Comparison of ENCODE assay signal across 33 cellular contexts in genomic region chr2:30108192-30108591, GRCh38.
"Had no signal": no experiment of that assay in that cellular context is flagged by ENCODE, and none has a peak within 500 bp of the region (broad histone marks: within the 10 kb centered on the region; RNA-seq: fewer than 3 reads in every experiment).

No MANE protein-coding gene starts in this region.

- ATAC-seq: activated T-cell treated with anti-CD3 and anti-CD28 coated beads, Interleukin-2, amount 50 U/mL, for 4 hours; Right ventricle myocardium inferior had no signal

- H3K4me3 Mint-ChIP-seq: activated B cell treated with CpG ODN at 0.5 μM for 24 hours; activated CD4-positive, alpha-beta memory T cell treated with anti-CD3 and anti-CD28 coated beads for 36 hours; activated naive CD4-positive, alpha-beta T cell treated with anti-CD3 and anti-CD28 coated beads, Interleukin-2, amount 10 ng/mL, durations not matched to agents 7 days and 5 days; activated naive CD8-positive, alpha-beta T cell; activated T-cell treated with anti-CD3 and anti-CD28 coated beads, Interleukin-2, amount 50 U/mL, for 4 hours; activated T-helper 1 cell treated with anti-CD3 and anti-CD28 coated beads, Interleukin-12 subunit alpha, Interleukin-12 subunit beta, Interleukin-2, Interleukin-4 antibody, amounts not matched to agents 30 ng/mL and 10 ng/mL and 1 ng/mL, durations not matched to agents 14 hours and 24 hours and 36 hours; central memory CD8-positive, alpha-beta T cell had no signal

- H3K27ac Mint-ChIP-seq: activated B cell treated with CpG ODN at 0.5 μM for 24 hours; activated CD4-positive, alpha-beta memory T cell treated with anti-CD3 and anti-CD28 coated beads for 36 hours; activated naive CD4-positive, alpha-beta T cell treated with anti-CD3 and anti-CD28 coated beads, Interleukin-2, amount 10 ng/mL, durations not matched to agents 7 days and 5 days; activated naive CD8-positive, alpha-beta T cell; activated T-helper 1 cell treated with anti-CD3 and anti-CD28 coated beads, Interleukin-12 subunit alpha, Interleukin-12 subunit beta, Interleukin-2, Interleukin-4 antibody, amounts not matched to agents 30 ng/mL and 10 ng/mL and 1 ng/mL, durations not matched to agents 14 hours and 24 hours and 36 hours had no signal

- H3K27me3 Mint-ChIP-seq: activated CD4-positive, alpha-beta memory T cell treated with anti-CD3 and anti-CD28 coated beads for 36 hours had no signal

- FAIRE-seq: RCC 7860 had no signal

- DNase-seq: activated B cell treated with CpG ODN at 0.5 μM for 24 hours; activated CD4-positive, alpha-beta memory T cell treated with anti-CD3 and anti-CD28 coated beads for 36 hours; activated CD4-positive, alpha-beta T cell treated with anti-CD3 and anti-CD28 coated beads for 4 hours; activated CD4-positive, alpha-beta T cell treated with anti-CD3 and anti-CD28 coated beads, Interleukin-2, amount 50 U/mL, for 1 hour; activated CD4-positive, CD25-positive, alpha-beta regulatory T cell treated with anti-CD3 and anti-CD28 coated beads, Interleukin-2, amount 50 U/mL, for 72 hours; activated CD8-positive, alpha-beta memory T cell treated with anti-CD3 and anti-CD28 coated beads, Interleukin-2, amount 50 U/mL, for 4 hours; activated gamma-delta T cell treated with Interleukin-2 at 50 U/mL for 16 hours; activated naive CD4-positive, alpha-beta T cell treated with anti-CD3 and anti-CD28 coated beads, Interleukin-2, amount 10 ng/mL, durations not matched to agents 7 days and 5 days; activated T-cell treated with anti-CD3 and anti-CD28 coated beads for 4 hours; activated T-cell treated with anti-CD3 and anti-CD28 coated beads, Interleukin-2, amount 50 U/mL, for 4 hours; amniotic stem cell; aorta; brain microvascular endothelial cell; MG63; NCI-H1092; NCI-H1436 treated with DMSO at 0.1 percent for 48 hours; NCI-H1694 treated with DMSO at 0.1 percent for 48 hours; NCI-H2029; NCI-H510A; NCI-H526; NCI-H748 treated with DMSO at 0.1 percent for 48 hours; PC-9; SW 1271; T-helper 1 cell; T-helper 2 cell; T-helper 9 cell had no signal

- H3K27me3 ChIP-seq: brain microvascular endothelial cell, MG63 had no signal

- H3K27ac ChIP-seq: brain microvascular endothelial cell, PC-9, RWPE1, VCaP had no signal

- H3K9me3 Mint-ChIP-seq: activated B cell treated with CpG ODN at 0.5 μM for 24 hours; activated CD4-positive, alpha-beta memory T cell treated with anti-CD3 and anti-CD28 coated beads for 36 hours; activated naive CD4-positive, alpha-beta T cell treated with anti-CD3 and anti-CD28 coated beads, Interleukin-2, amount 10 ng/mL, durations not matched to agents 7 days and 5 days; activated T-cell treated with anti-CD3 and anti-CD28 coated beads, Interleukin-2, amount 50 U/mL, for 4 hours; activated T-helper 1 cell treated with anti-CD3 and anti-CD28 coated beads, Interleukin-12 subunit alpha, Interleukin-12 subunit beta, Interleukin-2, Interleukin-4 antibody, amounts not matched to agents 30 ng/mL and 10 ng/mL and 1 ng/mL, durations not matched to agents 14 hours and 24 hours and 36 hours; central memory CD8-positive, alpha-beta T cell had no signal

- H2AFZ ChIP-seq: PC-9 had no signal

- H3K36me3 Mint-ChIP-seq: activated CD4-positive, alpha-beta memory T cell treated with anti-CD3 and anti-CD28 coated beads for 36 hours; activated naive CD4-positive, alpha-beta T cell treated with anti-CD3 and anti-CD28 coated beads, Interleukin-2, amount 10 ng/mL, durations not matched to agents 7 days and 5 days; activated naive CD8-positive, alpha-beta T cell had no signal

- H3K4me2 ChIP-seq: PC-9 had no signal

- H3K4me1 Mint-ChIP-seq: activated B cell treated with CpG ODN at 0.5 μM for 24 hours; activated naive CD4-positive, alpha-beta T cell treated with anti-CD3 and anti-CD28 coated beads, Interleukin-2, amount 10 ng/mL, durations not matched to agents 7 days and 5 days; central memory CD8-positive, alpha-beta T cell had no signal

- H3K36me3 ChIP-seq: brain microvascular endothelial cell, MG63 had no signal

- H3K9me3 ChIP-seq: MG63 had no signal

- H3K4me3 ChIP-seq: MG63, PC-9 had no signal
